In the genomic region with DNA sequence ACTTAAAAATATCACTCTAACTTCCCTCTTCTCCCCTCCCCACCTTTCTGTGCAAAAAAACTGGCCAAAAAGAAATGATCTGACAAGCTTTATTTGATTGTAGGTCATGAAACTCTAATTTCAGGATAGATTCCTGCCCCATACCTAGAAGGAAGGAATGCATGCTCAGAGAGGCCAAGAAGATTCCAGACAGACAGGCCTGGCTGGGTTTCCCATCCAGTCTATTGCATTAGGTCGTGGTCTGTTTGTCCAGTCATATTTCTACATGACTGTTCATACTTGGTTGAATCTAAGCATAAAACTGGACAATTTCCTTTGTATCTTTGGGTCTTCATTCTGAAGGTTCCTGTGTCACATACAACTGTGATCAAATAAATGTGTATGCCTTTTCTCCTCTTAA, we compare ENCODE assay signal across 35 cellular contexts. TPM values are rescaled to one million over a fixed set of nuclear protein-coding genes. Genes with fewer than 3 reads are reported as not detected.
"Had no signal": no experiment of that assay in that cellular context is flagged by ENCODE, and none has a peak within 500 bp of the region (broad histone marks: within the 10 kb centered on the region; RNA-seq: fewer than 3 reads in every experiment).

No MANE protein-coding gene starts in this region.

- H3K79me2 ChIP-seq: parathyroid adenoma had no signal

- H3K4me2 ChIP-seq: smooth muscle cell had no signal

- H3K36me3 Mint-ChIP-seq: immature natural killer cell; mesothelial cell of epicardium; naive B cell; natural killer cell; stimulated activated memory B cell treated with anti-CD40 and anti-IgM and Interleukin-4, amounts not matched to agents 10 μg/mL and 1 μg/mL and 100 μg/mL, for 72 hours had no signal

- H3K36me3 ChIP-seq: left ventricle myocardium inferior, right atrium auricular region, right lobe of liver, tibial nerve, upper lobe of right lung had no signal

- H3K4me1 Mint-ChIP-seq: immature natural killer cell; mesothelial cell of epicardium; naive B cell; natural killer cell; stimulated activated memory B cell treated with anti-CD40 and anti-IgM and Interleukin-4, amounts not matched to agents 10 μg/mL and 1 μg/mL and 100 μg/mL, for 72 hours; stimulated activated naive CD8-positive, alpha-beta T cell treated with anti-CD3 and anti-CD28 coated beads, Interleukin-15, amount 100 ng/mL, for 72 hours had no signal

- H3K4me3 Mint-ChIP-seq: immature natural killer cell; mesothelial cell of epicardium; naive B cell; natural killer cell; stimulated activated memory B cell treated with anti-CD40 and anti-IgM and Interleukin-4, amounts not matched to agents 10 μg/mL and 1 μg/mL and 100 μg/mL, for 72 hours; stimulated activated naive CD8-positive, alpha-beta T cell treated with anti-CD3 and anti-CD28 coated beads, Interleukin-15, amount 100 ng/mL, for 72 hours had no signal

- FAIRE-seq: islet of Langerhans, kidney, urothelium cell line had no signal

- H3K27me3 Mint-ChIP-seq: naive B cell; stimulated activated memory B cell treated with anti-CD40 and anti-IgM and Interleukin-4, amounts not matched to agents 10 μg/mL and 1 μg/mL and 100 μg/mL, for 72 hours; stimulated activated naive CD8-positive, alpha-beta T cell treated with anti-CD3 and anti-CD28 coated beads, Interleukin-15, amount 100 ng/mL, for 72 hours had no signal

- H2AFZ ChIP-seq: parathyroid adenoma had no signal

- H3K9ac ChIP-seq: parathyroid adenoma had no signal

- ATAC-seq: natural killer cell; psoas muscle; right lobe of liver; stimulated activated naive CD8-positive, alpha-beta T cell treated with anti-CD3 and anti-CD28 coated beads, Interleukin-15, amount 100 ng/mL, for 72 hours; upper lobe of right lung had no signal

- DNase-seq: hypothalamus; immature natural killer cell; kidney; left ventricle myocardium inferior; mesendoderm; naive B cell; natural killer cell; nucleus accumbens; psoas muscle; right lobe of liver; stimulated activated CD4-positive, alpha-beta T cell treated with anti-CD3 and anti-CD28 coated beads, Interleukin-1b, Interleukin-23, amount 100 ng/mL, for 48 hours; stimulated activated CD4-positive, alpha-beta T cell treated with anti-CD3 and anti-CD28 coated beads, Interleukin-2, amount 100 ng/mL, for 48 hours; stimulated activated CD4-positive, alpha-beta T cell treated with anti-CD3 and anti-CD28 coated beads, Interleukin-4, amount 100 ng/mL, for 4 hours; stimulated activated CD8-positive, alpha-beta memory T cell treated with anti-CD3 and anti-CD28 coated beads, Interleukin-4, amount 100 ng/mL, for 48 hours; stimulated activated naive CD4-positive, alpha-beta T cell treated with Interleukin-2 at 50 U/mL for 16 hours; stimulated activated naive CD8-positive, alpha-beta T cell treated with anti-CD3 and anti-CD28 coated beads, Interleukin-15, amount 100 ng/mL, for 72 hours; substantia nigra; upper lobe of right lung had no signal

- H3K4me1 ChIP-seq: left ventricle myocardium inferior, parathyroid adenoma, psoas muscle, right atrium auricular region, right lobe of liver, upper lobe of right lung had no signal

- H3K27ac ChIP-seq: left ventricle myocardium inferior, parathyroid adenoma, psoas muscle, right atrium auricular region, right lobe of liver, tibial nerve, upper lobe of right lung had no signal

- H3K9me3 ChIP-seq: left ventricle myocardium inferior, psoas muscle, right atrium auricular region, right lobe of liver, tibial nerve, upper lobe of right lung had no signal

- H3K9me3 Mint-ChIP-seq: mesothelial cell of epicardium had no signal

- H3K4me3 ChIP-seq: left ventricle myocardium inferior, lung, psoas muscle, right atrium auricular region, right lobe of liver, smooth muscle cell, tibial nerve, upper lobe of right lung had no signal

- H3K27ac Mint-ChIP-seq: immature natural killer cell; mesothelial cell of epicardium; naive B cell; natural killer cell; stimulated activated memory B cell treated with anti-CD40 and anti-IgM and Interleukin-4, amounts not matched to agents 10 μg/mL and 1 μg/mL and 100 μg/mL, for 72 hours; stimulated activated naive CD8-positive, alpha-beta T cell treated with anti-CD3 and anti-CD28 coated beads, Interleukin-15, amount 100 ng/mL, for 72 hours had no signal

- H3K27me3 ChIP-seq: right atrium auricular region, right lobe of liver, tibial nerve, upper lobe of right lung had no signal

RNA-seq across cellular contexts. Expression of a gene that starts 20.0 kb away (rescaled TPM):
- total RNA-seq: kidney, left ventricle myocardium inferior, lower leg skin, lung, mesothelial cell of epicardium, mononuclear cell, natural killer cell, osteoblast, posterior vena cava, psoas muscle, right atrium auricular region, right lobe of liver, skeletal muscle tissue, smooth muscle cell, temporal lobe, tibial nerve, upper lobe of right lung had no signal
- polyA plus RNA-seq: immature natural killer cell, lung, neural cell, psoas muscle, smooth muscle cell, thymus had no signal
